ENCODE assay signal across 17 cellular contexts in genomic region chr11:102464859-102465500, GRCh38. TPM values are rescaled to one million over a fixed set of nuclear protein-coding genes. Genes with fewer than 3 reads are reported as not detected.
A peak's percentile ranks its signal among the peaks of the same experiment; 100 is the strongest.
DNase-seq lines count a peak whose midpoint lies in the region; ATAC-seq and TF ChIP-seq lines count a peak whose summit lies in the region.
"Had no signal": no experiment of that assay in that cellular context is flagged by ENCODE, and none has a peak within 500 bp of the region (broad histone marks: within the 10 kb centered on the region; RNA-seq: fewer than 3 reads in every experiment).

No MANE protein-coding gene starts in this region.

- DNase-seq in activated naive CD8-positive, alpha-beta T cell treated with anti-CD3 and anti-CD28 coated beads, Interleukin-2, amount 10 ng/mL, durations not matched to agents 7 days and 5 days = no peak
- DNase-seq in activated naive CD8-positive, alpha-beta T cell treated with anti-CD3 and anti-CD28 coated beads for 36 hours = no peak
- DNase-seq in NK-92 (lab: John Stamatoyannopoulos, UW; ENCODE audit: unreplicated experiment) (no peak), midbrain (lab: John Stamatoyannopoulos, UW) (no peak), endothelial cell (ENCODE audit: low spot score) (no peak)
- DNase-seq: brain microvascular endothelial cell; DMS79 treated with DMSO at 0.1 percent for 48 hours; effector CD4-positive, alpha-beta T cell; foreskin keratinocyte; immature natural killer cell; NCI-H1436 treated with DMSO at 0.1 percent for 48 hours; NCI-H774; stimulated activated CD4-positive, alpha-beta T cell treated with anti-CD3 and anti-CD28 coated beads, Interleukin-4, amount 100 ng/mL, for 1 hour; stomach had no signal

- H3K9me3 ChIP-seq in OCI-LY1 (ENCODE audit: low read length) = no peaks in the 10 kb centered on the region
- H3K9me3 ChIP-seq: stomach had no signal

- no peaks in the 10 kb centered on the region for H3K9me3 Mint-ChIP-seq in activated naive CD8-positive, alpha-beta T cell treated with anti-CD3 and anti-CD28 coated beads, Interleukin-2, amount 10 ng/mL, durations not matched to agents 7 days and 5 days
- H3K9me3 Mint-ChIP-seq in activated naive CD8-positive, alpha-beta T cell treated with anti-CD3 and anti-CD28 coated beads for 36 hours = no peaks in the 10 kb centered on the region
- no peaks in the 10 kb centered on the region for H3K9me3 Mint-ChIP-seq in stimulated activated memory B cell treated with anti-CD40 and anti-IgM and Interleukin-4, amounts not matched to agents 10 μg/mL and 1 μg/mL and 100 μg/mL, for 72 hours
- no peaks in the 10 kb centered on the region for H3K9me3 Mint-ChIP-seq in endothelial cell (ENCODE audit: unreplicated experiment)
- H3K9me3 Mint-ChIP-seq: immature natural killer cell had no signal

- H3K27ac ChIP-seq in OCI-LY1 (ENCODE audit: low read depth, low read length, poor library complexity, severe bottlenecking) = peak overlapping the region; percentile 99
- H3K27ac ChIP-seq: brain microvascular endothelial cell, foreskin keratinocyte, stomach had no signal

- peaks cover 56% of the 10 kb centered on the region for H3K4me1 Mint-ChIP-seq in activated naive CD8-positive, alpha-beta T cell treated with anti-CD3 and anti-CD28 coated beads, Interleukin-2, amount 10 ng/mL, durations not matched to agents 7 days and 5 days
- peaks cover 75% of the 10 kb centered on the region for H3K4me1 Mint-ChIP-seq in activated naive CD8-positive, alpha-beta T cell treated with anti-CD3 and anti-CD28 coated beads for 36 hours
- peaks cover 48% of the 10 kb centered on the region for H3K4me1 Mint-ChIP-seq in stimulated activated memory B cell treated with anti-CD40 and anti-IgM and Interleukin-4, amounts not matched to agents 10 μg/mL and 1 μg/mL and 100 μg/mL, for 72 hours
- H3K4me1 Mint-ChIP-seq in endothelial cell (ENCODE audit: unreplicated experiment) = peaks cover 15% of the 10 kb centered on the region

- peak overlapping the region; percentile 47 for H3K4me2 ChIP-seq in OCI-LY1 (ENCODE audit: low read length)

- H3K27ac Mint-ChIP-seq in activated naive CD8-positive, alpha-beta T cell treated with anti-CD3 and anti-CD28 coated beads, Interleukin-2, amount 10 ng/mL, durations not matched to agents 7 days and 5 days = no peak overlapping the region
- no peak overlapping the region for H3K27ac Mint-ChIP-seq in activated naive CD8-positive, alpha-beta T cell treated with anti-CD3 and anti-CD28 coated beads for 36 hours
- H3K27ac Mint-ChIP-seq in stimulated activated memory B cell treated with anti-CD40 and anti-IgM and Interleukin-4, amounts not matched to agents 10 μg/mL and 1 μg/mL and 100 μg/mL, for 72 hours = peak overlapping the region; percentile 68
- H3K27ac Mint-ChIP-seq in endothelial cell (ENCODE audit: unreplicated experiment) = no peak overlapping the region

- peak overlapping the region; percentile 16; the same call in 1 of the 2 replicates for H2AFZ ChIP-seq in OCI-LY1 (ENCODE audit: low read length)

- H3K36me3 ChIP-seq in OCI-LY1 (ENCODE audit: insufficient read depth, low read length) = no peaks in the 10 kb centered on the region
- H3K36me3 ChIP-seq: brain microvascular endothelial cell, stomach had no signal

- POLR2A ChIA-PET in activated naive CD8-positive, alpha-beta T cell treated with anti-CD3 and anti-CD28 coated beads, Interleukin-2, amount 10 ng/mL, durations not matched to agents 7 days and 5 days (lab: Charles Lee) = interaction anchor here (1.4 kb wide), 1 partner anchor 12 kb away, joined by 3 read pairs; no protein-coding TSS in a partner anchor

- H3K27me3 ChIP-seq in OCI-LY1 (ENCODE audit: insufficient read depth, low read length) = no peaks in the 10 kb centered on the region
- H3K27me3 ChIP-seq: brain microvascular endothelial cell, foreskin keratinocyte, stomach had no signal

- no peaks in the 10 kb centered on the region for H3K27me3 Mint-ChIP-seq in activated naive CD8-positive, alpha-beta T cell treated with anti-CD3 and anti-CD28 coated beads, Interleukin-2, amount 10 ng/mL, durations not matched to agents 7 days and 5 days
- no peaks in the 10 kb centered on the region for H3K27me3 Mint-ChIP-seq in activated naive CD8-positive, alpha-beta T cell treated with anti-CD3 and anti-CD28 coated beads for 36 hours
- H3K27me3 Mint-ChIP-seq in stimulated activated memory B cell treated with anti-CD40 and anti-IgM and Interleukin-4, amounts not matched to agents 10 μg/mL and 1 μg/mL and 100 μg/mL, for 72 hours = no peaks in the 10 kb centered on the region
- H3K27me3 Mint-ChIP-seq in endothelial cell (ENCODE audit: unreplicated experiment) = peaks cover 2% of the 10 kb centered on the region

- peak overlapping the region; percentile 2 for H3K9ac ChIP-seq in OCI-LY1 (ENCODE audit: low read length)

- peak overlapping the region; percentile 23 for H3K4me3 Mint-ChIP-seq in activated naive CD8-positive, alpha-beta T cell treated with anti-CD3 and anti-CD28 coated beads, Interleukin-2, amount 10 ng/mL, durations not matched to agents 7 days and 5 days
- no peak overlapping the region for H3K4me3 Mint-ChIP-seq in activated naive CD8-positive, alpha-beta T cell treated with anti-CD3 and anti-CD28 coated beads for 36 hours
- H3K4me3 Mint-ChIP-seq in stimulated activated memory B cell treated with anti-CD40 and anti-IgM and Interleukin-4, amounts not matched to agents 10 μg/mL and 1 μg/mL and 100 μg/mL, for 72 hours = no peak overlapping the region
- no peak overlapping the region for H3K4me3 Mint-ChIP-seq in endothelial cell (ENCODE audit: unreplicated experiment)

- peaks cover 61% of the 10 kb centered on the region for H3K4me1 ChIP-seq in OCI-LY1 (ENCODE audit: insufficient read depth, low read length, severe bottlenecking)

- TF ChIP-seq CTCF in OCI-LY1 (IDR thresholded peaks at IDR 0.05; ENCODE audit: low read length) = no peak
- no peak for TF ChIP-seq CTCF in endothelial cell (IDR thresholded peaks at IDR 0.05; ENCODE audit: unreplicated experiment)

- no peaks in the 10 kb centered on the region for H3K79me2 ChIP-seq in OCI-LY1 (ENCODE audit: insufficient read depth, low read length)

- H3K9me2 ChIP-seq in OCI-LY1 (ENCODE audit: low read depth, low read length) = no peaks in the 10 kb centered on the region

- no peaks in the 10 kb centered on the region for H3F3A ChIP-seq in OCI-LY1 (ENCODE audit: insufficient read depth, low read length)

- H3K36me3 Mint-ChIP-seq in activated naive CD8-positive, alpha-beta T cell treated with anti-CD3 and anti-CD28 coated beads, Interleukin-2, amount 10 ng/mL, durations not matched to agents 7 days and 5 days = peaks cover 7% of the 10 kb centered on the region
- H3K36me3 Mint-ChIP-seq in activated naive CD8-positive, alpha-beta T cell treated with anti-CD3 and anti-CD28 coated beads for 36 hours = no peaks in the 10 kb centered on the region
- H3K36me3 Mint-ChIP-seq in stimulated activated memory B cell treated with anti-CD40 and anti-IgM and Interleukin-4, amounts not matched to agents 10 μg/mL and 1 μg/mL and 100 μg/mL, for 72 hours = no peaks in the 10 kb centered on the region
- no peaks in the 10 kb centered on the region for H3K36me3 Mint-ChIP-seq in endothelial cell (ENCODE audit: low read depth, unreplicated experiment)
- H3K36me3 Mint-ChIP-seq: immature natural killer cell had no signal

- peak overlapping the region; percentile 9 for H3K4me3 ChIP-seq in OCI-LY1 (ENCODE audit: low read depth, low read length, poor library complexity, severe bottlenecking)
- H3K4me3 ChIP-seq: stomach had no signal

- ATAC-seq in activated naive CD8-positive, alpha-beta T cell treated with anti-CD3 and anti-CD28 coated beads, Interleukin-2, amount 10 ng/mL, durations not matched to agents 7 days and 5 days (ENCODE audit: low read depth) = no peak
- peak; percentile 66 for ATAC-seq in HG02852 (IDR thresholded peaks at IDR 0.05; ENCODE audit: unreplicated experiment)
- ATAC-seq in stimulated activated memory B cell treated with anti-CD40 and anti-IgM and Interleukin-4, amounts not matched to agents 10 μg/mL and 1 μg/mL and 100 μg/mL, for 72 hours = no peak
- ATAC-seq: foreskin keratinocyte had no signal

- H4K20me1 ChIP-seq in OCI-LY1 (ENCODE audit: insufficient read depth, low read length) = no peaks in the 10 kb centered on the region

RNA-seq across cellular contexts. Expression of gene TMEM123, which starts 12.4 kb away (rescaled TPM):
- 100 to 1,000 TPM; 490 to 493 TPM for total RNA-seq in activated naive CD8-positive, alpha-beta T cell treated with anti-CD3 and anti-CD28 coated beads, Interleukin-2, amount 10 ng/mL, durations not matched to agents 7 days and 5 days
- 100 to 1,000 TPM; 299 to 310 TPM for total RNA-seq in activated naive CD8-positive, alpha-beta T cell treated with anti-CD3 and anti-CD28 coated beads for 36 hours
- total RNA-seq in endothelial cell (ENCODE audit: unreplicated experiment) = 142 TPM
